1 cellular context compared by ENCODE assay signal in the genomic region with DNA sequence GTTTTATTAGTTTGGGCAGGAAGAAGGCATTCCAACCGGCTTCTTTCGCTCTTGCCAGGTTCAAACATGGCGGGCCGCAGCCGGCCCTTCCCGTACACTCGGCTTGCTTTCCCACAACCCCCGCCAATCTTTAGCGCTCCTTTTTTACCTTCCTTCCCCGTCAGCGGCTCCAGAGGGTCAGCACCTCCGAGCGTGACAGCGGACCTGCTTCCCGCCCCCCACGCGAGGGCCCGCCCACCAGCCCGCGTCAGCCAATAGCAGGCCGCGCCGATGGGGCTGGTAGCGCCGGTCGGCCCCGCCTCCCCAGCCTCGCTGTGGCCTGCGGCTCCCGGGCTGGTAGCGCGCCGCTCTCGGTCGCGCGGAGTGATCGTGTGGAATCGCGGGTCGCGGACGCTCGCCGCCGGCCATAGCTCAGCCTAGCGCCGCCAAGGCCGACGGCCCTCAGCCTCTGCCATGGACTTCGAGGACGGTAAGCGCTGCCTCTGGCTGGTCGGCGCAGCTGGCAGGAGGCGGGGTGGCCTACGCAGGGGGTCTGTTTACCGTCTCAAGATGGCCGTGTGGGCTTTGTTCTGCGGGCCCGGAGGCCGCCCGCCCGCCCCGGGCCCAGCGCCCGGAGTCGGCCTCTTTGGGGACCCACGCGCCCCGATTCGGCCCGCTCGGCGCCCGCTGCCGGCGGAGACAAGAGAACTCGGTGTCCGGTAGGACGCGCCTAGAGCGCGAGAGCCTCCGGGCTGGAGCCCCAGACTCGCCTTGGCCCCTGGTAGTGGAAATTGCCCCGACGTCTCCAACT.
TF ChIP-seq lines count a peak whose summit lies in the region.

Gene ZNF326, plus strand, starts transcription at position 306 of the 790 bp plus-strand sequence. Its CDS starts 148 bp downstream, at position 454.

TF ChIP-seq in A549, 52 proteins besides CTCF, POLR2A, EP300 and RAD21 (continued from another document):
- TF ChIP-seq, protein P1, sequence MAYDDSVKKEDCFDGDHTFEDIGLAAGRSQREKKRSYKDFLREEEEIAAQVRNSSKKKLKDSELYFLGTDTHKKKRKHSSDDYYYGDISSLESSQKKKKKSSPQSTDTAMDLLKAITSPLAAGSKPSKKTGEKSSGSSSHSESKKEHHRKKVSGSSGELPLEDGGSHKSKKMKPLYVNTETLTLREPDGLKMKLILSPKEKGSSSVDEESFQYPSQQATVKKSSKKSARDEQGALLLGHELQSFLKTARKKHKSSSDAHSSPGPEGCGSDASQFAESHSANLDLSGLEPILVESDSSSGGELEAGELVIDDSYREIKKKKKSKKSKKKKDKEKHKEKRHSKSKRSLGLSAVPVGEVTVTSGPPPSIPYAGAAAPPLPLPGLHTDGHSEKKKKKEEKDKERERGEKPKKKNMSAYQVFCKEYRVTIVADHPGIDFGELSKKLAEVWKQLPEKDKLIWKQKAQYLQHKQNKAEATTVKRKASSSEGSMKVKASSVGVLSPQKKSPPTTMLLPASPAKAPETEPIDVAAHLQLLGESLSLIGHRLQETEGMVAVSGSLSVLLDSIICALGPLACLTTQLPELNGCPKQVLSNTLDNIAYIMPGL (CRISPR knock-in tag; IDR thresholded peaks at IDR 0.05; ENCODE audit: borderline replicate concordance) = peak; percentile 81; the same call in 1 of the 2 replicates
- TF ChIP-seq MAZ (IDR thresholded peaks at IDR 0.05; ENCODE audit: borderline replicate concordance, low read depth, low read length) = no peak
- peak; percentile 89 for TF ChIP-seq PHF8 (IDR thresholded peaks at IDR 0.05; ENCODE audit: borderline replicate concordance, low read depth)
- TF ChIP-seq HOXB13 (CRISPR knock-in tag; IDR thresholded peaks at IDR 0.05; ENCODE audit: low read depth) = peak; percentile 56; the same call in 1 of the 2 replicates
- peak; percentile 50 for TF ChIP-seq CHD2 (IDR thresholded peaks at IDR 0.05; ENCODE audit: low read length, partially characterized antibody)
- no peak for TF ChIP-seq KDM5A (IDR thresholded peaks at IDR 0.05)
- TF ChIP-seq GATA3 (IDR thresholded peaks at IDR 0.05; ENCODE audit: borderline replicate concordance) = no peak
- no peak for TF ChIP-seq PBX3 (IDR thresholded peaks at IDR 0.05)
- no peak for TF ChIP-seq HOXA7 (CRISPR knock-in tag; IDR thresholded peaks at IDR 0.05)
- peak; percentile 50 for TF ChIP-seq BCL3 (IDR thresholded peaks at IDR 0.05)
